ENCODE assay signal across 18 cellular contexts in the genomic region with DNA sequence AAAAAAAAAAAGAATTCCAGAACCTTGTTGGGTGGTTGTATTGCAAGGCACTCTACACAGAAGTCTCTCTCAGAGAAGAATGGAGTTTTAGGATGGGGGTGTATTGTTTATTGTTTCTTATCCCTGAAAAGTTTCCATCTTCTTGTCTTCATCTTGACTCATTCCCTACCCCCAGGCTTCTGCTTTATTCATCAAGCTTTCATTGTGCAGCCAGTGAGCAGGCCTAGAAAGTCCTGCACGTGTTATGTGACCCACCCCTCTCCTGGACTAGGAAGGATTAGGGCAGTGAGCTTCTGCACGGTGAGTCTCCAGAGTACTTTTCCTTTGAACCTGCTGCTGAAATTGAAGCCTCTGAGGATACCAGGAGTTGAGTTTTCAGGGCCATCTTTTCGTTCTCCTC. TPM values are rescaled to one million over a fixed set of nuclear protein-coding genes. Genes with fewer than 3 reads are reported as not detected.
DNase-seq lines count a peak whose midpoint lies in the region; ATAC-seq and TF ChIP-seq lines count a peak whose summit lies in the region.
"Had no signal": no experiment of that assay in that cellular context is flagged by ENCODE, and none has a peak within 500 bp of the region (broad histone marks: within the 10 kb centered on the region; RNA-seq: fewer than 3 reads in every experiment).

No MANE protein-coding gene starts in this region.

- TF ChIP-seq CTCF in left ventricle myocardium inferior (IDR thresholded peaks at IDR 0.05; ENCODE audit: borderline replicate concordance): no peak
- no peak for TF ChIP-seq CTCF in epithelial cell of esophagus (IDR thresholded peaks at IDR 0.05; ENCODE audit: insufficient read depth, low read depth, low read length, missing control alignments)
- TF ChIP-seq CTCF in neural progenitor cell (IDR thresholded peaks at IDR 0.05): no peak
- TF ChIP-seq CTCF in uterus (IDR thresholded peaks at IDR 0.05): no peak

- intact Hi-C loops in left ventricle myocardium inferior (cut with micrococcal nuclease): loop anchor here (10.0 kb wide), 1 partner anchor 47 kb away; no protein-coding TSS in a partner anchor
- intact Hi-C loops in left cardiac atrium (cut with DNase I): no loop called here
- intact Hi-C loops in uterus (cut with DNase I; ENCODE audit: low total_unique reads): no loop called here

- no peak overlapping the region for H3K9ac ChIP-seq in neural progenitor cell

- no peak for DNase-seq in left ventricle myocardium inferior
- DNase-seq in left cardiac atrium: no peak
- DNase-seq in epithelial cell of esophagus (ENCODE audit: low read depth): peak; percentile 69
- peak; percentile 41 for DNase-seq in neural progenitor cell (ENCODE audit: low spot score)
- no peak for DNase-seq in uterus
- no peak for DNase-seq in activated CD4-positive, alpha-beta T cell treated with anti-CD3 and anti-CD28 coated beads for 4 hours
- no peak for DNase-seq in NCI-H1105 (lab: John Stamatoyannopoulos, UW)
- DNase-seq: ACHN; activated CD8-positive, alpha-beta T cell treated with anti-CD3 and anti-CD28 coated beads, Interleukin-2, amount 10 ng/mL, durations not matched to agents 7 days and 5 days; CD4-positive, CD25-positive, alpha-beta regulatory T cell; cerebellar nuclear complex; DMS53; KG1; midbrain; NCI-H1092 treated with DMSO at 0.1 percent for 48 hours; small intestine had no signal

- H3K27me3 ChIP-seq in left ventricle myocardium inferior (ENCODE audit: low read depth) (no peaks in the 10 kb centered on the region), neural progenitor cell (no peaks in the 10 kb centered on the region), uterus (no peaks in the 10 kb centered on the region)

- no peaks in the 10 kb centered on the region for H3K9me3 ChIP-seq in left ventricle myocardium inferior (replicated peaks)
- no peaks in the 10 kb centered on the region for H3K9me3 ChIP-seq in neural progenitor cell (ENCODE audit: low read depth)
- H3K9me3 ChIP-seq in uterus: no peaks in the 10 kb centered on the region

- peaks cover 39% of the 10 kb centered on the region for H3K4me1 Mint-ChIP-seq in neural progenitor cell

- no peaks in the 10 kb centered on the region for H3K27me3 Mint-ChIP-seq in neural progenitor cell (ENCODE audit: insufficient read depth, low read depth)

- no peak overlapping the region for H2AFZ ChIP-seq in neural progenitor cell (replicated peaks)

- H3K27ac Mint-ChIP-seq in neural progenitor cell: peak overlapping the region; percentile 76
- H3K27ac Mint-ChIP-seq: activated CD8-positive, alpha-beta T cell treated with anti-CD3 and anti-CD28 coated beads, Interleukin-2, amount 10 ng/mL, durations not matched to agents 7 days and 5 days; CD4-positive, CD25-positive, alpha-beta regulatory T cell had no signal

- H3F3A ChIP-seq in neural progenitor cell (ENCODE audit: low read depth): peaks cover 25% of the 10 kb centered on the region

- no peaks in the 10 kb centered on the region for H3K36me3 Mint-ChIP-seq in neural progenitor cell
- H3K36me3 Mint-ChIP-seq: CD4-positive, CD25-positive, alpha-beta regulatory T cell had no signal

- peaks cover 70% of the 10 kb centered on the region for H3K4me1 ChIP-seq in left ventricle myocardium inferior
- peaks cover 37% of the 10 kb centered on the region for H3K4me1 ChIP-seq in neural progenitor cell
- peaks cover 0 to 12% of the 10 kb centered on the region in 2 donors for H3K4me1 ChIP-seq in uterus

- no peak for TF ChIP-seq POLR2A in uterus (IDR thresholded peaks at IDR 0.05)

- ATAC-seq in left cardiac atrium: no peak
- ATAC-seq in GM18858 (IDR thresholded peaks at IDR 0.05; ENCODE audit: unreplicated experiment): no peak
- ATAC-seq: activated CD8-positive, alpha-beta T cell treated with anti-CD3 and anti-CD28 coated beads, Interleukin-2, amount 10 ng/mL, durations not matched to agents 7 days and 5 days had no signal

- no peak overlapping the region for H3K4me3 Mint-ChIP-seq in neural progenitor cell
- H3K4me3 Mint-ChIP-seq: activated CD8-positive, alpha-beta T cell treated with anti-CD3 and anti-CD28 coated beads, Interleukin-2, amount 10 ng/mL, durations not matched to agents 7 days and 5 days; CD4-positive, CD25-positive, alpha-beta regulatory T cell had no signal

- H3K36me3 ChIP-seq in left ventricle myocardium inferior (no peaks in the 10 kb centered on the region), neural progenitor cell (no peaks in the 10 kb centered on the region), uterus (no peaks in the 10 kb centered on the region)

- H3K4me2 ChIP-seq in neural progenitor cell: no peak overlapping the region

- no peaks in the 10 kb centered on the region for H3K9me3 Mint-ChIP-seq in neural progenitor cell

- no peaks in the 10 kb centered on the region for H4K20me1 ChIP-seq in neural progenitor cell (ENCODE audit: low read depth)

- H3K79me2 ChIP-seq in neural progenitor cell (ENCODE audit: low read depth): peaks cover 32% of the 10 kb centered on the region

- H3K4me3 ChIP-seq in left ventricle myocardium inferior: no peak overlapping the region
- H3K4me3 ChIP-seq in epithelial cell of esophagus (ENCODE audit: low read length): no peak overlapping the region
- H3K4me3 ChIP-seq in neural progenitor cell: no peak overlapping the region
- no peak overlapping the region for H3K4me3 ChIP-seq in uterus

- H3K27ac ChIP-seq in left ventricle myocardium inferior (replicated peaks) (peak overlapping the region; percentile 85), neural progenitor cell (no peak overlapping the region), uterus (peak overlapping the region; percentile 69 to 73)
- H3K27ac ChIP-seq: VCaP had no signal

RNA-seq across cellular contexts. Expression of gene SCHIP1, which starts 1.9 kb away (rescaled TPM):
- total RNA-seq in left ventricle myocardium inferior (62.6 TPM), left cardiac atrium (10 to 100 TPM; 31.0 to 46.9 TPM), neural progenitor cell (ENCODE audit: low replicate concordance) (31.2 and 41.5 TPM in 2 replicates), uterus (10 to 100 TPM in 2 of 4 donors, 1 to 10 TPM in 2; 1.8 to 29.4 (median 7.0) TPM)
- total RNA-seq: activated CD8-positive, alpha-beta T cell treated with anti-CD3 and anti-CD28 coated beads, Interleukin-2, amount 10 ng/mL, durations not matched to agents 7 days and 5 days; CD4-positive, CD25-positive, alpha-beta regulatory T cell had no signal

Comparison
In these comparisons a context has a peak if more than half of its experiments do, and no peak if none do; other contexts are left out.
1. DNase-seq: peak in epithelial cell of esophagus (single experiment) and neural progenitor cell (single experiment); none in left ventricle myocardium inferior (single experiment), left cardiac atrium (single experiment), uterus (0 of 2), activated CD4-positive, alpha-beta T cell treated with anti-CD3 and anti-CD28 coated beads for 4 hours (0 of 2) and NCI-H1105 (single experiment).